In the genomic region with DNA sequence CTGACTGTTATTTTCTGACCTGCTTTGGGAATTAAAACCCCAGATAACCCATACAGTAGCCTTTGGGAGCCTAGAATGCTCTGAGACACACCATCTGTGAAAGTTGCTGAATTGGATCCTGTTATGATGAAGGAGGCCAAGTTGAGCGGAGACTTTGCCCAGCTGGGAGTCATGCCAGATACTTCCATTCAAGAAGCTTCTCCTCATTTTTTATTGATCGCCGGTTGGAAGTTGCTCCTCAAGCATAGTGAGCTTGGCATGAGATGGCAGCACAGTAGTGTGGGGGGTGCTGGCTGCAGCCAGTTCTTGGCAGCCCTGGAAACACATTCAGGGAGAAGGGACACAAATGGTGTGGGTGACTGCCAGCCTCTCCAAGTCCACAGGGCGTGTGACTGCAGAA, we compare ENCODE assay signal across 20 cellular contexts.
DNase-seq lines count a peak whose midpoint lies in the region; ATAC-seq and TF ChIP-seq lines count a peak whose summit lies in the region.
"Had no signal": no experiment of that assay in that cellular context is flagged by ENCODE, and none has a peak within 500 bp of the region (broad histone marks: within the 10 kb centered on the region; RNA-seq: fewer than 3 reads in every experiment).

No MANE protein-coding gene starts in this region.

- H3K27ac ChIP-seq in right cardiac atrium (ENCODE audit: low read length) (no peak overlapping the region), heart left ventricle (no peak overlapping the region)
- H3K27ac ChIP-seq: C4-2B, neural progenitor cell, SK-N-MC had no signal

- intact Hi-C loops in right cardiac atrium (cut with DNase I), result no loop called here
- intact Hi-C loops in heart left ventricle (cut with DNase I), result no loop called here
- intact Hi-C loops in CD14-positive monocyte (cut with micrococcal nuclease), result no loop called here

- 62% methylated on average over 4 of the region's 4 CpGs for WGBS in right cardiac atrium
- WGBS in heart left ventricle, 4 donors, result 75 to 91% (median 83%) methylated on average over 4 of the region's 4 CpGs

- H3K4me1 ChIP-seq in right cardiac atrium (ENCODE audit: control insufficient read depth, insufficient read depth, low read length), result peaks cover 3% of the 10 kb centered on the region
- H3K4me1 ChIP-seq in heart left ventricle, result peaks cover 0 to 33% (median 2%) of the 10 kb centered on the region in 12 donors
- H3K4me1 ChIP-seq: neural progenitor cell had no signal

- H3K27me3 ChIP-seq in right cardiac atrium (ENCODE audit: control insufficient read depth, insufficient read depth) (no peaks in the 10 kb centered on the region), heart left ventricle (no peaks in the 10 kb centered on the region)
- H3K27me3 ChIP-seq: neural progenitor cell had no signal

- H3K36me3 ChIP-seq in heart left ventricle, result no peaks in the 10 kb centered on the region
- H3K36me3 ChIP-seq: neural progenitor cell had no signal

- H3K4me1 Mint-ChIP-seq in CD14-positive monocyte, result no peaks in the 10 kb centered on the region
- H3K4me1 Mint-ChIP-seq: central memory CD8-positive, alpha-beta T cell; neural progenitor cell had no signal

- H3K36me3 Mint-ChIP-seq in CD14-positive monocyte, result no peaks in the 10 kb centered on the region
- H3K36me3 Mint-ChIP-seq: neural progenitor cell had no signal

- peak; percentile 11 to 51 (median 41) for DNase-seq in right cardiac atrium
- DNase-seq in heart left ventricle, result no peak
- DNase-seq in fibroblast of the aortic adventitia (ENCODE audit: low read depth), result peak; percentile 60
- DNase-seq in occipital lobe (lab: John Stamatoyannopoulos, UW), result peak; percentile 13
- DNase-seq in CD14-positive monocyte (ENCODE audit: low spot score), result no peak
- no peak for DNase-seq in MV-4-11 (lab: John Stamatoyannopoulos, UW)
- DNase-seq: activated CD4-positive, alpha-beta T cell treated with anti-CD3 and anti-CD28 coated beads, Interleukin-2, amount 50 U/mL, for 48 hours; activated gamma-delta T cell; DMS153; effector CD4-positive, alpha-beta T cell; KG1; NCI-H1930; NCI-H345 had no signal

- H3K27me3 Mint-ChIP-seq in CD14-positive monocyte (ENCODE audit: low read depth in 3 of 3), result no peaks in the 10 kb centered on the region
- H3K27me3 Mint-ChIP-seq: central memory CD8-positive, alpha-beta T cell had no signal

- no peak overlapping the region for H3K4me3 ChIP-seq in right cardiac atrium (ENCODE audit: low read length)
- no peak overlapping the region for H3K4me3 ChIP-seq in heart left ventricle
- H3K4me3 ChIP-seq in fibroblast of the aortic adventitia (ENCODE audit: low read depth, low read length), result no peak overlapping the region
- H3K4me3 ChIP-seq: neural progenitor cell, SK-N-MC had no signal

- no peak overlapping the region for H3K4me3 Mint-ChIP-seq in CD14-positive monocyte
- H3K4me3 Mint-ChIP-seq: central memory CD8-positive, alpha-beta T cell; neural progenitor cell; T-helper 2 cell treated with Interferon-gamma antibody and Interleukin-4, amounts not matched to agents 5 μg/mL and 100 μg/mL, for 36 hours had no signal

- ATAC-seq in right cardiac atrium (peak in 1 of 2 donors; percentile 59), heart left ventricle (no peak), HG03175 (IDR thresholded peaks at IDR 0.05; ENCODE audit: unreplicated experiment) (no peak), HG03025 (IDR thresholded peaks at IDR 0.05; ENCODE audit: low FRiP score, unreplicated experiment) (no peak)

- TF ChIP-seq POLR2A in heart left ventricle (IDR thresholded peaks at IDR 0.05), result no peak

- H3K9me3 Mint-ChIP-seq in CD14-positive monocyte, result peaks cover 0 to 1% (median 0%) of the 10 kb centered on the region in 7 donors
- H3K9me3 Mint-ChIP-seq: central memory CD8-positive, alpha-beta T cell; neural progenitor cell; T-helper 2 cell treated with Interferon-gamma antibody and Interleukin-4, amounts not matched to agents 5 μg/mL and 100 μg/mL, for 36 hours had no signal

- H3K9me3 ChIP-seq in right cardiac atrium (ENCODE audit: control insufficient read depth, low read length) (no peaks in the 10 kb centered on the region), heart left ventricle (no peaks in the 10 kb centered on the region)

- TF ChIP-seq CTCF in heart left ventricle (IDR thresholded peaks at IDR 0.05) (no peak), fibroblast of the aortic adventitia (IDR thresholded peaks at IDR 0.05; ENCODE audit: insufficient read depth, low read length) (no peak), CD14-positive monocyte (IDR thresholded peaks at IDR 0.05) (no peak)

- no peak overlapping the region for H3K27ac Mint-ChIP-seq in CD14-positive monocyte
- H3K27ac Mint-ChIP-seq: neural progenitor cell; T-helper 2 cell treated with Interferon-gamma antibody and Interleukin-4, amounts not matched to agents 5 μg/mL and 100 μg/mL, for 36 hours had no signal

Comparison
In these comparisons a context has a peak if more than half of its experiments do, and no peak if none do; other contexts are left out.
1. DNase-seq: peak in right cardiac atrium (3 of 3), fibroblast of the aortic adventitia (single experiment) and occipital lobe (single experiment); none in heart left ventricle (0 of 5), CD14-positive monocyte (single experiment) and MV-4-11 (single experiment).